Comparison of ENCODE assay signal across 15 cellular contexts in genomic region chr6:2542101-2542857, GRCh38.
DNase-seq lines count a peak whose midpoint lies in the region; ATAC-seq and TF ChIP-seq lines count a peak whose summit lies in the region.
"Had no signal": no experiment of that assay in that cellular context is flagged by ENCODE, and none has a peak within 500 bp of the region (broad histone marks: within the 10 kb centered on the region; RNA-seq: fewer than 3 reads in every experiment).

No MANE protein-coding gene starts in this region.

- H2AFZ ChIP-seq in Loucy (ENCODE audit: low read length) = no peak overlapping the region; the same call in 1 of the 2 replicates

- peaks cover 3% of the 10 kb centered on the region; the same call in 1 of the 2 replicates for H3F3A ChIP-seq in Loucy (ENCODE audit: low read depth)

- H3K4me3 Mint-ChIP-seq in HFFc6 = no peak overlapping the region
- H3K4me3 Mint-ChIP-seq: activated naive CD4-positive, alpha-beta T cell treated with anti-CD3 and anti-CD28 coated beads for 36 hours; H9 had no signal

- no peak overlapping the region for H3K4me3 ChIP-seq in BLaER1
- no peak overlapping the region for H3K4me3 ChIP-seq in GM06990 (replicated peaks; ENCODE audit: low read depth, low read length)
- H3K4me3 ChIP-seq in Loucy (ENCODE audit: low read length, poor library complexity, severe bottlenecking) = peak overlapping the region; percentile 50
- no peak overlapping the region for H3K4me3 ChIP-seq in epithelial cell of esophagus (ENCODE audit: low read length)

- no peaks in the 10 kb centered on the region for H3K9me2 ChIP-seq in Loucy (replicated peaks; ENCODE audit: low read depth, low read length)

- ATAC-seq in GM19467 (IDR thresholded peaks at IDR 0.05; ENCODE audit: unreplicated experiment) = no peak
- ATAC-seq: Panc1 had no signal

- H3K9ac ChIP-seq in BLaER1 (no peak overlapping the region), Loucy (ENCODE audit: low read depth, low read length, poor library complexity, severe bottlenecking) (peak overlapping the region; percentile 58)

- TF ChIP-seq CTCF in GM06990 (IDR thresholded peaks at IDR 0.05; ENCODE audit: insufficient read depth, low read length, poor library complexity, severe bottlenecking) = no peak
- TF ChIP-seq CTCF in Loucy (conservative IDR thresholded peaks at IDR 0.05; ENCODE audit: low read length) = no peak
- no peak for TF ChIP-seq CTCF in epithelial cell of esophagus (IDR thresholded peaks at IDR 0.05; ENCODE audit: insufficient read depth, low read depth, low read length, missing control alignments)
- no peak for TF ChIP-seq CTCF in HFFc6 (IDR thresholded peaks at IDR 0.05)

- DNase-seq in GM06990 (ENCODE audit: extremely low read depth, insufficient read length) = peak; percentile 3
- peak; percentile 40 for DNase-seq in epithelial cell of esophagus (ENCODE audit: low read depth)
- DNase-seq in SK-N-DZ (ENCODE audit: low spot score) = no peak
- no peak for DNase-seq in HFFc6
- no peak for DNase-seq in SIG-M5 (lab: John Stamatoyannopoulos, UW)
- DNase-seq: caudate nucleus, H9, head of caudate nucleus, left cardiac atrium, NCI-H1105 had no signal

- peak overlapping the region; percentile 80 for H3K4me2 ChIP-seq in BLaER1
- peak overlapping the region; percentile 79 for H3K4me2 ChIP-seq in Loucy (ENCODE audit: low read depth, low read length, poor library complexity, severe bottlenecking)

- H3K79me2 ChIP-seq in Loucy (ENCODE audit: insufficient read depth, low read length) = no peaks in the 10 kb centered on the region

- H3K9me3 Mint-ChIP-seq in HFFc6 = peaks cover 4% of the 10 kb centered on the region; the same call in 1 of the 2 replicates
- H3K9me3 Mint-ChIP-seq: activated naive CD4-positive, alpha-beta T cell treated with anti-CD3 and anti-CD28 coated beads for 36 hours had no signal

- no peaks in the 10 kb centered on the region for H3K36me3 Mint-ChIP-seq in HFFc6 (ENCODE audit: low read depth)

- H3K9me3 ChIP-seq in BLaER1 (peaks cover 4% of the 10 kb centered on the region), Loucy (ENCODE audit: insufficient read depth, low read depth, low read length) (no peaks in the 10 kb centered on the region)

- H3K27me3 Mint-ChIP-seq in HFFc6 (ENCODE audit: insufficient read depth) = peaks cover 28% of the 10 kb centered on the region

- H3K4me1 Mint-ChIP-seq in HFFc6 (ENCODE audit: low read depth) = peaks cover 6% of the 10 kb centered on the region; the same call in 1 of the 2 replicates
- H3K4me1 Mint-ChIP-seq: H9 had no signal

- H3K36me3 ChIP-seq in BLaER1 (no peaks in the 10 kb centered on the region), GM06990 (ENCODE audit: control insufficient read depth, insufficient read depth, low read length) (no peaks in the 10 kb centered on the region), Loucy (ENCODE audit: insufficient read depth, low read length) (no peaks in the 10 kb centered on the region)

- H3K27me3 ChIP-seq in BLaER1 = 0 out of 2 replicates have a peak, but pooled peaks cover 7% of the 10 kb centered on the region
- peaks cover 2% of the 10 kb centered on the region for H3K27me3 ChIP-seq in GM06990 (replicated peaks; ENCODE audit: control insufficient read depth, insufficient read depth, low read length)
- no peaks in the 10 kb centered on the region for H3K27me3 ChIP-seq in Loucy (ENCODE audit: insufficient read depth, low read length, poor library complexity, severe bottlenecking)

- peaks cover 29% of the 10 kb centered on the region for H3K4me1 ChIP-seq in BLaER1
- peaks cover 66% of the 10 kb centered on the region for H3K4me1 ChIP-seq in Loucy (ENCODE audit: insufficient read depth, low read length, poor library complexity, severe bottlenecking)

- no peak overlapping the region for H3K27ac Mint-ChIP-seq in HFFc6
- H3K27ac Mint-ChIP-seq: activated naive CD4-positive, alpha-beta T cell treated with anti-CD3 and anti-CD28 coated beads for 36 hours had no signal

- H3K27ac ChIP-seq in BLaER1 = no peak overlapping the region

- H4K20me1 ChIP-seq in BLaER1 = peaks cover 6% of the 10 kb centered on the region; the same call in 1 of the 2 replicates
- H4K20me1 ChIP-seq in Loucy (ENCODE audit: insufficient read depth, low read length, poor library complexity, severe bottlenecking) = no peaks in the 10 kb centered on the region

Comparison
In these comparisons a context has a peak if more than half of its experiments do, and no peak if none do; other contexts are left out.
1. DNase-seq: peak in GM06990 (single experiment) and epithelial cell of esophagus (single experiment); none in SK-N-DZ (single experiment), HFFc6 (single experiment) and SIG-M5 (single experiment).